In the genomic region with DNA sequence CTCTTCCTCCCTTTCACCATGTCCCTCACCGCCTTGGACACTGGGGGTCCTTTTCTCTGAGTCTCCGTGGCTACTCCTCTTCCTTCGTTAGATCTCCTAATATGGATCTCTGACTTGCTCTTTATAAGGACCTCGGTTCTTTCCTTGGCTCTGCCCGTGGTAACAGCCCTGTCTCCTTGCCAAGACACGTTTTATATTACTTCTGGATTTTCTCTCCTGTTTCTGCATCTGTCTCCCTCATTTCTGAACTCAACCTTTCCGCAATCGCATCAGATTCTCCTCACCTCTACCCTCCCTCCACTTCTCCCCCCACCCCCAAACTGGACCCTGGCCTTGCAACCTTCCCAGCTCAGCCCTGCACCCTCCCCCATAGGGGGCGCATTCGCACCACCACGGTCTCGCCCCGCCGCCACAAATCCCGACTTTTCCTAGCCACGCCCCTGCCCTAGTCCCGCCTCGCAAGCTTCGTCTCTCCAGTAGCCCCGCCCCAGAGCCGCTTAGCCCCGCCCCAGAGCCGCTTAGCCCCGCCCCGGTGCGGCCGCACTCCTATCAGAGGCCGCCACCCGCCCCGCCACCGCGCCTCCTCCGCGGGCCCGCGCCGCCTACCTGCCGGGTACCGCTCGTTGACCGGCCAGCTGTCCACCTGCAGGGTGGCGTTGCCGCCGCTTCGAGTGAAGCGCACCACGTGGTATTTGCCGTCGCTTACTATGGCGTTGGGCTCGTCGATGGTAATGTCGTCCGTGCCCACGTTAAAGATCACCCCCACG, we compare ENCODE assay signal across 1 cellular context.
TF ChIP-seq lines count a peak whose summit lies in the region.

No MANE protein-coding gene starts in this region.

TF ChIP-seq in K562, 482 proteins besides CTCF, POLR2A, EP300 and RAD21 (continued from another document and continues in another):
- TF ChIP-seq, protein P1, sequence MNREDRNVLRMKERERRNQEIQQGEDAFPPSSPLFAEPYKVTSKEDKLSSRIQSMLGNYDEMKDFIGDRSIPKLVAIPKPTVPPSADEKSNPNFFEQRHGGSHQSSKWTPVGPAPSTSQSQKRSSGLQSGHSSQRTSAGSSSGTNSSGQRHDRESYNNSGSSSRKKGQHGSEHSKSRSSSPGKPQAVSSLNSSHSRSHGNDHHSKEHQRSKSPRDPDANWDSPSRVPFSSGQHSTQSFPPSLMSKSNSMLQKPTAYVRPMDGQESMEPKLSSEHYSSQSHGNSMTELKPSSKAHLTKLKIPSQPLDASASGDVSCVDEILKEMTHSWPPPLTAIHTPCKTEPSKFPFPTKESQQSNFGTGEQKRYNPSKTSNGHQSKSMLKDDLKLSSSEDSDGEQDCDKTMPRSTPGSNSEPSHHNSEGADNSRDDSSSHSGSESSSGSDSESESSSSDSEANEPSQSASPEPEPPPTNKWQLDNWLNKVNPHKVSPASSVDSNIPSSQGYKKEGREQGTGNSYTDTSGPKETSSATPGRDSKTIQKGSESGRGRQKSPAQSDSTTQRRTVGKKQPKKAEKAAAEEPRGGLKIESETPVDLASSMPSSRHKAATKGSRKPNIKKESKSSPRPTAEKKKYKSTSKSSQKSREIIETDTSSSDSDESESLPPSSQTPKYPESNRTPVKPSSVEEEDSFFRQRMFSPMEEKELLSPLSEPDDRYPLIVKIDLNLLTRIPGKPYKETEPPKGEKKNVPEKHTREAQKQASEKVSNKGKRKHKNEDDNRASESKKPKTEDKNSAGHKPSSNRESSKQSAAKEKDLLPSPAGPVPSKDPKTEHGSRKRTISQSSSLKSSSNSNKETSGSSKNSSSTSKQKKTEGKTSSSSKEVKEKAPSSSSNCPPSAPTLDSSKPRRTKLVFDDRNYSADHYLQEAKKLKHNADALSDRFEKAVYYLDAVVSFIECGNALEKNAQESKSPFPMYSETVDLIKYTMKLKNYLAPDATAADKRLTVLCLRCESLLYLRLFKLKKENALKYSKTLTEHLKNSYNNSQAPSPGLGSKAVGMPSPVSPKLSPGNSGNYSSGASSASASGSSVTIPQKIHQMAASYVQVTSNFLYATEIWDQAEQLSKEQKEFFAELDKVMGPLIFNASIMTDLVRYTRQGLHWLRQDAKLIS (CRISPR knock-in tag; IDR thresholded peaks at IDR 0.05): no peak
- no peak for TF ChIP-seq CEBPG (CRISPR knock-in tag; IDR thresholded peaks at IDR 0.05)
- no peak for TF ChIP-seq CEBPG (tag; conservative IDR thresholded peaks at IDR 0.05 in 1 of 2, IDR thresholded peaks at IDR 0.05 in 1 of 2)
- TF ChIP-seq, protein P2, sequence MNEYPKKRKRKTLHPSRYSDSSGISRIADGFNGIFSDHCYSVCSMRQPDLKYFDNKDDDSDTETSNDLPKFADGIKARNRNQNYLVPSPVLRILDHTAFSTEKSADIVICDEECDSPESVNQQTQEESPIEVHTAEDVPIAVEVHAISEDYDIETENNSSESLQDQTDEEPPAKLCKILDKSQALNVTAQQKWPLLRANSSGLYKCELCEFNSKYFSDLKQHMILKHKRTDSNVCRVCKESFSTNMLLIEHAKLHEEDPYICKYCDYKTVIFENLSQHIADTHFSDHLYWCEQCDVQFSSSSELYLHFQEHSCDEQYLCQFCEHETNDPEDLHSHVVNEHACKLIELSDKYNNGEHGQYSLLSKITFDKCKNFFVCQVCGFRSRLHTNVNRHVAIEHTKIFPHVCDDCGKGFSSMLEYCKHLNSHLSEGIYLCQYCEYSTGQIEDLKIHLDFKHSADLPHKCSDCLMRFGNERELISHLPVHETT (CRISPR knock-in tag; conservative IDR thresholded peaks at IDR 0.05 in 1 of 2, IDR thresholded peaks at IDR 0.05 in 1 of 2): no peak
- no peak for TF ChIP-seq TRIM24 (IDR thresholded peaks at IDR 0.05)
- no peak for TF ChIP-seq SRF (CRISPR knock-in tag; IDR thresholded peaks at IDR 0.05)
- no peak; the same call in 1 of the 2 replicates for TF ChIP-seq NFIC (IDR thresholded peaks at IDR 0.05)
- peak; percentile 43; the same call in 1 of the 2 replicates for TF ChIP-seq TCF3 (CRISPR knock-in tag; IDR thresholded peaks at IDR 0.05)
- TF ChIP-seq, protein P3, sequence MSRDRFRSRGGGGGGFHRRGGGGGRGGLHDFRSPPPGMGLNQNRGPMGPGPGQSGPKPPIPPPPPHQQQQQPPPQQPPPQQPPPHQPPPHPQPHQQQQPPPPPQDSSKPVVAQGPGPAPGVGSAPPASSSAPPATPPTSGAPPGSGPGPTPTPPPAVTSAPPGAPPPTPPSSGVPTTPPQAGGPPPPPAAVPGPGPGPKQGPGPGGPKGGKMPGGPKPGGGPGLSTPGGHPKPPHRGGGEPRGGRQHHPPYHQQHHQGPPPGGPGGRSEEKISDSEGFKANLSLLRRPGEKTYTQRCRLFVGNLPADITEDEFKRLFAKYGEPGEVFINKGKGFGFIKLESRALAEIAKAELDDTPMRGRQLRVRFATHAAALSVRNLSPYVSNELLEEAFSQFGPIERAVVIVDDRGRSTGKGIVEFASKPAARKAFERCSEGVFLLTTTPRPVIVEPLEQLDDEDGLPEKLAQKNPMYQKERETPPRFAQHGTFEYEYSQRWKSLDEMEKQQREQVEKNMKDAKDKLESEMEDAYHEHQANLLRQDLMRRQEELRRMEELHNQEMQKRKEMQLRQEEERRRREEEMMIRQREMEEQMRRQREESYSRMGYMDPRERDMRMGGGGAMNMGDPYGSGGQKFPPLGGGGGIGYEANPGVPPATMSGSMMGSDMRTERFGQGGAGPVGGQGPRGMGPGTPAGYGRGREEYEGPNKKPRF (IDR thresholded peaks at IDR 0.05; ENCODE audit: low read depth, low read length): no peak
- TF ChIP-seq GATAD2B (IDR thresholded peaks at IDR 0.05; ENCODE audit: borderline replicate concordance): no peak
- no peak for TF ChIP-seq RBM17 (IDR thresholded peaks at IDR 0.05; ENCODE audit: borderline replicate concordance, low read depth, low read length)
- no peak for TF ChIP-seq KLF6 (CRISPR knock-in tag; IDR thresholded peaks at IDR 0.05; ENCODE audit: borderline replicate concordance)
- TF ChIP-seq SP1 (CRISPR knock-in tag; IDR thresholded peaks at IDR 0.05): peak; percentile 70; the same call in 1 of the 2 replicates
- TF ChIP-seq ZNF316 (IDR thresholded peaks at IDR 0.05): no peak
- no peak for TF ChIP-seq TOE1 (IDR thresholded peaks at IDR 0.05; ENCODE audit: borderline replicate concordance)
- TF ChIP-seq TOE1 (CRISPR knock-in tag; IDR thresholded peaks at IDR 0.05; ENCODE audit: borderline replicate concordance, low read depth): no peak
- TF ChIP-seq, protein P4, sequence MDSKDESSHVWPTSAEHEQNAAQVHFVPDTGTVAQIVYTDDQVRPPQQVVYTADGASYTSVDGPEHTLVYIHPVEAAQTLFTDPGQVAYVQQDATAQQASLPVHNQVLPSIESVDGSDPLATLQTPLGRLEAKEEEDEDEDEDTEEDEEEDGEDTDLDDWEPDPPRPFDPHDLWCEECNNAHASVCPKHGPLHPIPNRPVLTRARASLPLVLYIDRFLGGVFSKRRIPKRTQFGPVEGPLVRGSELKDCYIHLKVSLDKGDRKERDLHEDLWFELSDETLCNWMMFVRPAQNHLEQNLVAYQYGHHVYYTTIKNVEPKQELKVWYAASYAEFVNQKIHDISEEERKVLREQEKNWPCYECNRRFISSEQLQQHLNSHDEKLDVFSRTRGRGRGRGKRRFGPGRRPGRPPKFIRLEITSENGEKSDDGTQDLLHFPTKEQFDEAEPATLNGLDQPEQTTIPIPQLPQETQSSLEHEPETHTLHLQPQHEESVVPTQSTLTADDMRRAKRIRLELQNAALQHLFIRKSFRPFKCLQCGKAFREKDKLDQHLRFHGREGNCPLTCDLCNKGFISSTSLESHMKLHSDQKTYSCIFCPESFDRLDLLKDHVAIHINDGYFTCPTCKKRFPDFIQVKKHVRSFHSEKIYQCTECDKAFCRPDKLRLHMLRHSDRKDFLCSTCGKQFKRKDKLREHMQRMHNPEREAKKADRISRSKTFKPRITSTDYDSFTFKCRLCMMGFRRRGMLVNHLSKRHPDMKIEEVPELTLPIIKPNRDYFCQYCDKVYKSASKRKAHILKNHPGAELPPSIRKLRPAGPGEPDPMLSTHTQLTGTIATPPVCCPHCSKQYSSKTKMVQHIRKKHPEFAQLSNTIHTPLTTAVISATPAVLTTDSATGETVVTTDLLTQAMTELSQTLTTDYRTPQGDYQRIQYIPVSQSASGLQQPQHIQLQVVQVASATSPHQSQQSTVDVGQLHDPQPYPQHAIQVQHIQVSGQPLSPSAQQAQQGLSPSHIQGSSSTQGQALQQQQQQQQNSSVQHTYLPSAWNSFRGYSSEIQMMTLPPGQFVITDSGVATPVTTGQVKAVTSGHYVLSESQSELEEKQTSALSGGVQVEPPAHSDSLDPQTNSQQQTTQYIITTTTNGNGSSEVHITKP (IDR thresholded peaks at IDR 0.05; ENCODE audit: partially characterized antibody): no peak
- peak; percentile 39; the same call in 1 of the 2 replicates for TF ChIP-seq CC2D1A (IDR thresholded peaks at IDR 0.05)
- no peak for TF ChIP-seq RBM15 (IDR thresholded peaks at IDR 0.05; ENCODE audit: insufficient read depth, low read length)
- TF ChIP-seq ZNF217 (CRISPR knock-in tag; IDR thresholded peaks at IDR 0.05): no peak
- no peak for TF ChIP-seq CBX2 (IDR thresholded peaks at IDR 0.05; ENCODE audit: insufficient read depth, low read length, poor library complexity, severe bottlenecking)
- no peak for TF ChIP-seq POLR2B (IDR thresholded peaks at IDR 0.05; ENCODE audit: low read depth, partially characterized antibody)
- TF ChIP-seq, protein P5, sequence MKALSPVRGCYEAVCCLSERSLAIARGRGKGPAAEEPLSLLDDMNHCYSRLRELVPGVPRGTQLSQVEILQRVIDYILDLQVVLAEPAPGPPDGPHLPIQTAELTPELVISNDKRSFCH (CRISPR knock-in tag; IDR thresholded peaks at IDR 0.05): no peak
- TF ChIP-seq, protein P5 (tag; IDR thresholded peaks at IDR 0.05): no peak
- TF ChIP-seq ZFP30 (CRISPR knock-in tag; IDR thresholded peaks at IDR 0.05; ENCODE audit: borderline replicate concordance): no peak
- TF ChIP-seq, protein P6, sequence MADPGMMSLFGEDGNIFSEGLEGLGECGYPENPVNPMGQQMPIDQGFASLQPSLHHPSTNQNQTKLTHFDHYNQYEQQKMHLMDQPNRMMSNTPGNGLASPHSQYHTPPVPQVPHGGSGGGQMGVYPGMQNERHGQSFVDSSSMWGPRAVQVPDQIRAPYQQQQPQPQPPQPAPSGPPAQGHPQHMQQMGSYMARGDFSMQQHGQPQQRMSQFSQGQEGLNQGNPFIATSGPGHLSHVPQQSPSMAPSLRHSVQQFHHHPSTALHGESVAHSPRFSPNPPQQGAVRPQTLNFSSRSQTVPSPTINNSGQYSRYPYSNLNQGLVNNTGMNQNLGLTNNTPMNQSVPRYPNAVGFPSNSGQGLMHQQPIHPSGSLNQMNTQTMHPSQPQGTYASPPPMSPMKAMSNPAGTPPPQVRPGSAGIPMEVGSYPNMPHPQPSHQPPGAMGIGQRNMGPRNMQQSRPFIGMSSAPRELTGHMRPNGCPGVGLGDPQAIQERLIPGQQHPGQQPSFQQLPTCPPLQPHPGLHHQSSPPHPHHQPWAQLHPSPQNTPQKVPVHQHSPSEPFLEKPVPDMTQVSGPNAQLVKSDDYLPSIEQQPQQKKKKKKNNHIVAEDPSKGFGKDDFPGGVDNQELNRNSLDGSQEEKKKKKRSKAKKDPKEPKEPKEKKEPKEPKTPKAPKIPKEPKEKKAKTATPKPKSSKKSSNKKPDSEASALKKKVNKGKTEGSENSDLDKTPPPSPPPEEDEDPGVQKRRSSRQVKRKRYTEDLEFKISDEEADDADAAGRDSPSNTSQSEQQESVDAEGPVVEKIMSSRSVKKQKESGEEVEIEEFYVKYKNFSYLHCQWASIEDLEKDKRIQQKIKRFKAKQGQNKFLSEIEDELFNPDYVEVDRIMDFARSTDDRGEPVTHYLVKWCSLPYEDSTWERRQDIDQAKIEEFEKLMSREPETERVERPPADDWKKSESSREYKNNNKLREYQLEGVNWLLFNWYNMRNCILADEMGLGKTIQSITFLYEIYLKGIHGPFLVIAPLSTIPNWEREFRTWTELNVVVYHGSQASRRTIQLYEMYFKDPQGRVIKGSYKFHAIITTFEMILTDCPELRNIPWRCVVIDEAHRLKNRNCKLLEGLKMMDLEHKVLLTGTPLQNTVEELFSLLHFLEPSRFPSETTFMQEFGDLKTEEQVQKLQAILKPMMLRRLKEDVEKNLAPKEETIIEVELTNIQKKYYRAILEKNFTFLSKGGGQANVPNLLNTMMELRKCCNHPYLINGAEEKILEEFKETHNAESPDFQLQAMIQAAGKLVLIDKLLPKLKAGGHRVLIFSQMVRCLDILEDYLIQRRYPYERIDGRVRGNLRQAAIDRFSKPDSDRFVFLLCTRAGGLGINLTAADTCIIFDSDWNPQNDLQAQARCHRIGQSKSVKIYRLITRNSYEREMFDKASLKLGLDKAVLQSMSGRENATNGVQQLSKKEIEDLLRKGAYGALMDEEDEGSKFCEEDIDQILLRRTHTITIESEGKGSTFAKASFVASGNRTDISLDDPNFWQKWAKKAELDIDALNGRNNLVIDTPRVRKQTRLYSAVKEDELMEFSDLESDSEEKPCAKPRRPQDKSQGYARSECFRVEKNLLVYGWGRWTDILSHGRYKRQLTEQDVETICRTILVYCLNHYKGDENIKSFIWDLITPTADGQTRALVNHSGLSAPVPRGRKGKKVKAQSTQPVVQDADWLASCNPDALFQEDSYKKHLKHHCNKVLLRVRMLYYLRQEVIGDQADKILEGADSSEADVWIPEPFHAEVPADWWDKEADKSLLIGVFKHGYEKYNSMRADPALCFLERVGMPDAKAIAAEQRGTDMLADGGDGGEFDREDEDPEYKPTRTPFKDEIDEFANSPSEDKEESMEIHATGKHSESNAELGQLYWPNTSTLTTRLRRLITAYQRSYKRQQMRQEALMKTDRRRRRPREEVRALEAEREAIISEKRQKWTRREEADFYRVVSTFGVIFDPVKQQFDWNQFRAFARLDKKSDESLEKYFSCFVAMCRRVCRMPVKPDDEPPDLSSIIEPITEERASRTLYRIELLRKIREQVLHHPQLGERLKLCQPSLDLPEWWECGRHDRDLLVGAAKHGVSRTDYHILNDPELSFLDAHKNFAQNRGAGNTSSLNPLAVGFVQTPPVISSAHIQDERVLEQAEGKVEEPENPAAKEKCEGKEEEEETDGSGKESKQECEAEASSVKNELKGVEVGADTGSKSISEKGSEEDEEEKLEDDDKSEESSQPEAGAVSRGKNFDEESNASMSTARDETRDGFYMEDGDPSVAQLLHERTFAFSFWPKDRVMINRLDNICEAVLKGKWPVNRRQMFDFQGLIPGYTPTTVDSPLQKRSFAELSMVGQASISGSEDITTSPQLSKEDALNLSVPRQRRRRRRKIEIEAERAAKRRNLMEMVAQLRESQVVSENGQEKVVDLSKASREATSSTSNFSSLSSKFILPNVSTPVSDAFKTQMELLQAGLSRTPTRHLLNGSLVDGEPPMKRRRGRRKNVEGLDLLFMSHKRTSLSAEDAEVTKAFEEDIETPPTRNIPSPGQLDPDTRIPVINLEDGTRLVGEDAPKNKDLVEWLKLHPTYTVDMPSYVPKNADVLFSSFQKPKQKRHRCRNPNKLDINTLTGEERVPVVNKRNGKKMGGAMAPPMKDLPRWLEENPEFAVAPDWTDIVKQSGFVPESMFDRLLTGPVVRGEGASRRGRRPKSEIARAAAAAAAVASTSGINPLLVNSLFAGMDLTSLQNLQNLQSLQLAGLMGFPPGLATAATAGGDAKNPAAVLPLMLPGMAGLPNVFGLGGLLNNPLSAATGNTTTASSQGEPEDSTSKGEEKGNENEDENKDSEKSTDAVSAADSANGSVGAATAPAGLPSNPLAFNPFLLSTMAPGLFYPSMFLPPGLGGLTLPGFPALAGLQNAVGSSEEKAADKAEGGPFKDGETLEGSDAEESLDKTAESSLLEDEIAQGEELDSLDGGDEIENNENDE (IDR thresholded peaks at IDR 0.05; ENCODE audit: low read depth, low read length): no peak
- TF ChIP-seq BRCA1 (IDR thresholded peaks at IDR 0.05): no peak
- no peak for TF ChIP-seq BRCA1 (CRISPR knock-in tag; IDR thresholded peaks at IDR 0.05)
- TF ChIP-seq GATA2 (CRISPR knock-in tag; IDR thresholded peaks at IDR 0.05): no peak
- TF ChIP-seq HMG20A (CRISPR knock-in tag; conservative IDR thresholded peaks at IDR 0.05): no peak
- no peak for TF ChIP-seq C11orf30 (IDR thresholded peaks at IDR 0.05; ENCODE audit: low read depth)
- no peak for TF ChIP-seq FOSL1 (tag; conservative IDR thresholded peaks at IDR 0.05)
- no peak for TF ChIP-seq ZBTB1 (CRISPR knock-in tag; IDR thresholded peaks at IDR 0.05; ENCODE audit: borderline replicate concordance, low read depth)
